8 cellular contexts compared by ENCODE assay signal in genomic region chr10:102503264-102504178, GRCh38. TPM values are rescaled to one million over a fixed set of nuclear protein-coding genes. Genes with fewer than 3 reads are reported as not detected.
DNase-seq lines count a peak whose midpoint lies in the region; ATAC-seq, FAIRE-seq and TF ChIP-seq lines count a peak whose summit lies in the region.

TSS of gene SUFU (plus strand) at chr10:102503972. CDS start at chr10:102504153, 181 bp downstream.

- POLR2A ChIA-PET in activated CD4-positive, alpha-beta T cell treated with anti-CD3 and anti-CD28 coated beads, Interleukin-2, amount 10 ng/mL, durations not matched to agents 7 days and 5 days (lab: Charles Lee), result interaction anchor here (0.6 kb wide), 1 partner anchor 1182 kb away, joined by 3 read pairs; no protein-coding TSS in a partner anchor
- POLR2A ChIA-PET in HepG2 (lab: Yijun Ruan, JAX), result interaction anchor here (0.6 to 3.3 kb wide), 21 partner anchors 21 to 166 kb away, joined by 3 to 22 read pairs (median 4); partner anchors contain the start of genes C10orf95 and CUEDC2

- TF ChIP-seq EP300 in HepG2 (IDR thresholded peaks at IDR 0.05; ENCODE audit: low read depth in 2 of 2, low read length in 2 of 2), result no peak
- TF ChIP-seq EP300 in HepG2 (CRISPR knock-in tag; IDR thresholded peaks at IDR 0.05; ENCODE audit: borderline replicate concordance), result no peak

- peaks cover 3% of the 10 kb centered on the region; the same call in 1 of the 2 replicates for H4K20me1 ChIP-seq in HepG2 (ENCODE audit: insufficient read depth, low read length)

- under 1% methylated on average over 22 of the region's 44 CpGs for WGBS in HepG2 (ENCODE audit: low lambda C conversion rate)

- H3K4me1 ChIP-seq in HepG2 (ENCODE audit: insufficient read depth, low read length), result peaks cover 50% of the 10 kb centered on the region

- H3K27ac ChIP-seq in HepG2 (ENCODE audit: extremely low read length, insufficient read depth, low read length), result peak within 1 kb of the TSS; percentile 75

- CTCF ChIA-PET in activated CD4-positive, alpha-beta T cell treated with anti-CD3 and anti-CD28 coated beads, Interleukin-2, amount 10 ng/mL, durations not matched to agents 7 days and 5 days (lab: Charles Lee), result interaction anchor here (0.6 to 3.8 kb wide), 30 partner anchors 8 to 238 kb away, joined by 3 to 36 read pairs (median 4); partner anchors contain the start of genes ARL3, C10orf95 and TRIM8
- CTCF ChIA-PET in HepG2 (lab: Yijun Ruan, JAX; ENCODE audit: low intra/inter-chr PET ratio, low total read pairs), result interaction anchor here (0.8 to 2.1 kb wide), 3 partner anchors 80 to 141 kb away, joined by 3 to 9 read pairs (median 5); partner anchors contain the start of gene TRIM8

- no peaks in the 10 kb centered on the region for H3K9me3 Mint-ChIP-seq in activated CD4-positive, alpha-beta T cell treated with anti-CD3 and anti-CD28 coated beads, Interleukin-2, amount 10 ng/mL, durations not matched to agents 7 days and 5 days

- in situ Hi-C loops in HepG2 (cut with HindIII; ENCODE audit: extremely low pct_ligation_motif_present, low pct_unique_long_range_greater_than_20kb), result loop anchor here (5.0 kb wide), 1 partner anchor 79 kb away; no protein-coding TSS in a partner anchor

- H3K9ac ChIP-seq in HepG2 (ENCODE audit: insufficient read depth, low read depth, low read length), result peak within 1 kb of the TSS; percentile 92

- H3K36me3 ChIP-seq in HepG2 (replicated peaks in 1 of 2; ENCODE audit: control insufficient read depth in 1 of 2, insufficient read depth in 2 of 2, low read length in 2 of 2), result peaks cover under 1 to 2% of the 10 kb centered on the region in 2 experiments; a peak in 2 of 5 replicates

- H3K9me3 ChIP-seq in HepG2 (ENCODE audit: low read length), result no peaks in the 10 kb centered on the region

- H2AFZ ChIP-seq in HepG2 (ENCODE audit: low read length), result peak within 1 kb of the TSS; percentile 73

- no peak within 1 kb of the TSS for H3K4me3 Mint-ChIP-seq in activated CD4-positive, alpha-beta T cell treated with anti-CD3 and anti-CD28 coated beads, Interleukin-2, amount 10 ng/mL, durations not matched to agents 7 days and 5 days

- no peaks in the 10 kb centered on the region for H3K27me3 Mint-ChIP-seq in activated CD4-positive, alpha-beta T cell treated with anti-CD3 and anti-CD28 coated beads, Interleukin-2, amount 10 ng/mL, durations not matched to agents 7 days and 5 days

- peak; percentile 91 for FAIRE-seq in HepG2 (lab: Jason Lieb, UNC)

- no TSS peak for BruUV-seq in HepG2 (replicated peaks; lab: Mats Ljungman, UMichigan)

- intact Hi-C loops in HepG2 (cut with micrococcal nuclease; ENCODE audit: unreplicated experiment), result loop anchor here (2.0 to 10.0 kb wide), 5 partner anchors 79 to 689 kb away; partner anchors contain the start of gene OGA

- TF ChIP-seq RAD21 in HepG2 (CRISPR knock-in tag; IDR thresholded peaks at IDR 0.05), result peak; percentile 69

- TF ChIP-seq CTCF in HepG2 (CRISPR knock-in tag; IDR thresholded peaks at IDR 0.05), result peak; percentile 94

- ATAC-seq in GM19351 (IDR thresholded peaks at IDR 0.05; ENCODE audit: unreplicated experiment) (peak; percentile 62), HG03521 (IDR thresholded peaks at IDR 0.05; ENCODE audit: unreplicated experiment) (peak; percentile 55), HepG2 (peak; percentile 72)

- H3K27ac Mint-ChIP-seq in activated CD4-positive, alpha-beta T cell treated with anti-CD3 and anti-CD28 coated beads, Interleukin-2, amount 10 ng/mL, durations not matched to agents 7 days and 5 days, result peak within 1 kb of the TSS; percentile 87

- peaks cover 17% of the 10 kb centered on the region for H3K36me3 Mint-ChIP-seq in activated CD4-positive, alpha-beta T cell treated with anti-CD3 and anti-CD28 coated beads, Interleukin-2, amount 10 ng/mL, durations not matched to agents 7 days and 5 days (ENCODE audit: low read depth)

- TF ChIP-seq POLR2A in HepG2 (IDR thresholded peaks at IDR 0.05; ENCODE audit: insufficient read depth in 1 of 2, low read depth in 2 of 2, low read length in 2 of 2), result peak; percentile 55 to 94

- peaks cover 40% of the 10 kb centered on the region for H3K4me1 Mint-ChIP-seq in activated CD4-positive, alpha-beta T cell treated with anti-CD3 and anti-CD28 coated beads, Interleukin-2, amount 10 ng/mL, durations not matched to agents 7 days and 5 days

- H3K79me2 ChIP-seq in HepG2 (ENCODE audit: insufficient read depth, low read length), result peaks cover 58% of the 10 kb centered on the region

- H3K4me2 ChIP-seq in HepG2 (ENCODE audit: low read depth, low read length), result peak within 1 kb of the TSS; percentile 90

- DNase-seq in CD1c-positive myeloid dendritic cell (ENCODE audit: extremely low spot score), result peak; percentile 99
- DNase-seq in NCI-H69 (lab: John Stamatoyannopoulos, UW), result peak; percentile 98
- DNase-seq in activated CD4-positive, alpha-beta T cell treated with anti-CD3 and anti-CD28 coated beads, Interleukin-2, amount 10 ng/mL, durations not matched to agents 7 days and 5 days, result peak; percentile 100
- DNase-seq in dermis blood vessel endothelial cell, result peak; percentile 100
- peak; percentile 98 for DNase-seq in HepG2 (ENCODE audit: low spot score)
- DNase-seq in stimulated activated CD4-positive, alpha-beta T cell treated with anti-CD3 and anti-CD28 coated beads, Interleukin-4, amount 100 ng/mL, for 1 hour, result peak; percentile 96

- H3K27me3 ChIP-seq in HepG2 (ENCODE audit: control insufficient read depth in 1 of 2, insufficient read depth in 2 of 2, low read length in 2 of 2), result no peaks in the 10 kb centered on the region; a peak in 1 of 5 replicates

- H3K4me3 ChIP-seq in HepG2 (replicated peaks in 1 of 3; ENCODE audit: insufficient read depth in 1 of 3, low read depth in 2 of 3, low read length in 3 of 3), result peak within 1 kb of the TSS; percentile 92 to 97 (median 96)

RNA-seq across cellular contexts. Expression of gene SUFU, which starts in this region (rescaled TPM):
- 10 to 100 TPM; 13.4 to 14.2 TPM for total RNA-seq in activated CD4-positive, alpha-beta T cell treated with anti-CD3 and anti-CD28 coated beads, Interleukin-2, amount 10 ng/mL, durations not matched to agents 7 days and 5 days
- 3.1 and 9.7 TPM in 2 replicates for total RNA-seq in dermis blood vessel endothelial cell
- total RNA-seq in HepG2 (2016; rRNA removed; fragmentation: Illumina TruSeq; extraction: Trizol), result 2.9 and 4.0 TPM in 2 replicates
- total RNA-seq in HepG2 (2016; cell fraction: cytosol; rRNA removed; fragmentation: Illumina TruSeq; extraction: Trizol; ENCODE audit: low read depth), result 0.61 and 1.5 TPM in 2 replicates
- 2.6 and 3.8 TPM in 2 replicates for total RNA-seq in HepG2 (2016; cell fraction: insoluble cytoplasmic fraction; rRNA removed; fragmentation: Illumina TruSeq; extraction: Trizol)
- total RNA-seq in HepG2 (2016; cell fraction: membrane; rRNA removed; fragmentation: Illumina TruSeq; extraction: Trizol), result 1.7 and 1.8 TPM in 2 replicates
- 3.5 and 3.9 TPM in 2 replicates for total RNA-seq in HepG2 (2016; cell fraction: nucleus; rRNA removed; fragmentation: Illumina TruSeq; extraction: Trizol)
- 5.5 and 6.7 TPM in 2 replicates for polyA plus RNA-seq in HepG2 (2011; rRNA removed)
- 4.9 and 5.6 TPM in 2 replicates for polyA plus RNA-seq in HepG2 (2011; cell fraction: cytosol; rRNA removed)
- polyA plus RNA-seq in HepG2 (2011; cell fraction: nucleus; rRNA removed), result 5.9 and 6.9 TPM in 2 replicates
- 5.4 and 5.8 TPM in 2 replicates for polyA plus RNA-seq in HepG2 (2012)
- 0.36 and 0.45 TPM in 2 replicates for polyA plus RNA-seq in HepG2 (2016; cell fraction: cytosol; fragmentation: Illumina TruSeq; extraction: Trizol; ENCODE audit: low read depth)
- 5.4 and 6.5 TPM in 2 replicates for polyA plus RNA-seq in HepG2 (2016; cell fraction: insoluble cytoplasmic fraction; fragmentation: Illumina TruSeq; extraction: Trizol; ENCODE audit: low read depth)
- 1.2 and 1.4 TPM in 2 replicates for polyA plus RNA-seq in HepG2 (2016; cell fraction: membrane; fragmentation: Illumina TruSeq; extraction: Trizol; ENCODE audit: low read depth)
- 5.6 and 7.3 TPM in 2 replicates for polyA plus RNA-seq in HepG2 (2016; cell fraction: nucleus; fragmentation: Illumina TruSeq; extraction: Trizol; ENCODE audit: insufficient read depth, low read depth)
- 8.4 and 12.3 TPM in 2 replicates for polyA minus RNA-seq in HepG2 (2011; rRNA and poly(A)+ RNA removed; ENCODE audit: low replicate concordance)
- 4.6 and 5.1 TPM in 2 replicates for polyA minus RNA-seq in HepG2 (2011; cell fraction: cytosol; rRNA and poly(A)+ RNA removed)
- polyA minus RNA-seq in HepG2 (2011; cell fraction: nucleus; rRNA and poly(A)+ RNA removed), result 4.8 and 5.7 TPM in 2 replicates

Comparison
In these comparisons a context has a peak if more than half of its experiments do, and no peak if none do; other contexts are left out.
1. Peak in every context shown above with its lines: DNase-seq, ATAC-seq, H3K4me3 ChIP-seq and H3K27ac ChIP-seq.